ENCODE assay signal across 1 cellular context in the genomic region with DNA sequence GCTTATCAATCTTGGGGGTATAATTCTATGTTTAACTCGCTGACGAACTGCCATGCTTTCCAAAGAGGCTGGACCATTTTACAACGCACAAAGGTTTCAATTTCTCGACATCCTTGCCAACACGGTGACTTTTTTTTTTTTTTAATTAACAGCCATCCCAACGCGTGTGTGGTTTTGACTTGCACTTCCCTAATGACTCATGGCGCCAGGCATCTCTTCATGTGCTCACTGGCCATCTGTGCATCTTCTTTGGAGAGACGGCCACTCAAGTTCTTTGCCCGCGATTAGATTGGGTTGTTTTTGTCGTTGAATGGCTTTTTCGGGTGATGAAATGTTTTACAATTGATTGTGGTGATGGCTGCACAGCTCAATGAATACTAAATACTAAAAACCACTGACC.
TF ChIP-seq lines count a peak whose summit lies in the region.

No MANE protein-coding gene starts in this region.

TF ChIP-seq in GM12878, 131 proteins besides CTCF, POLR2A, EP300 and RAD21:
- TF ChIP-seq, protein P1, sequence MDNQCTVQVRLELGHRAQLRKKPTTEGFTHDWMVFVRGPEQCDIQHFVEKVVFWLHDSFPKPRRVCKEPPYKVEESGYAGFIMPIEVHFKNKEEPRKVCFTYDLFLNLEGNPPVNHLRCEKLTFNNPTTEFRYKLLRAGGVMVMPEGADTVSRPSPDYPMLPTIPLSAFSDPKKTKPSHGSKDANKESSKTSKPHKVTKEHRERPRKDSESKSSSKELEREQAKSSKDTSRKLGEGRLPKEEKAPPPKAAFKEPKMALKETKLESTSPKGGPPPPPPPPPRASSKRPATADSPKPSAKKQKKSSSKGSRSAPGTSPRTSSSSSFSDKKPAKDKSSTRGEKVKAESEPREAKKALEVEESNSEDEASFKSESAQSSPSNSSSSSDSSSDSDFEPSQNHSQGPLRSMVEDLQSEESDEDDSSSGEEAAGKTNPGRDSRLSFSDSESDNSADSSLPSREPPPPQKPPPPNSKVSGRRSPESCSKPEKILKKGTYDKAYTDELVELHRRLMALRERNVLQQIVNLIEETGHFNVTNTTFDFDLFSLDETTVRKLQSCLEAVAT (IDR thresholded peaks at IDR 0.05): no peak
- TF ChIP-seq SREBF1 (IDR thresholded peaks at IDR 0.05; ENCODE audit: low read length) (no peak), RUNX3 (IDR thresholded peaks at IDR 0.05; ENCODE audit: low read length) (peak; percentile 55)
